24 cellular contexts compared by ENCODE assay signal in genomic region chr20:38603286-38603685, GRCh38. TPM values are rescaled to one million over a fixed set of nuclear protein-coding genes. Genes with fewer than 3 reads are reported as not detected.
DNase-seq lines count a peak whose midpoint lies in the region; ATAC-seq, FAIRE-seq and TF ChIP-seq lines count a peak whose summit lies in the region.
"Had no signal": no experiment of that assay in that cellular context is flagged by ENCODE, and none has a peak within 500 bp of the region (broad histone marks: within the 10 kb centered on the region; RNA-seq: fewer than 3 reads in every experiment).

No MANE protein-coding gene starts in this region.

- H3K9me3 ChIP-seq in A549 (no peaks in the 10 kb centered on the region), K562 (replicated peaks; ENCODE audit: control insufficient read depth, insufficient read depth, low read depth, low read length) (no peaks in the 10 kb centered on the region), esophagus (ENCODE audit: control insufficient read depth in 2 of 2, insufficient read depth in 1 of 2, low read depth in 1 of 2, low read length in 1 of 2) (no peaks in the 10 kb centered on the region), trophoblast cell (ENCODE audit: insufficient read depth, low read depth, low read length) (peaks cover 2% of the 10 kb centered on the region)
- H3K9me3 ChIP-seq: HAP-1 had no signal

- no peak overlapping the region for H2BK120ac ChIP-seq in trophoblast cell (ENCODE audit: insufficient read depth, low read length, poor library complexity)

- no peak for TF ChIP-seq CTCF in A549 (IDR thresholded peaks at IDR 0.05)
- TF ChIP-seq CTCF in K562 (IDR thresholded peaks at IDR 0.05 in 2 of 3, conservative IDR thresholded peaks at IDR 0.05 in 1 of 3; ENCODE audit: insufficient read depth in 2 of 3, low read depth in 1 of 3, low read length in 3 of 3) = no peak

- H3K14ac ChIP-seq in trophoblast cell (ENCODE audit: low read length) = no peak overlapping the region

- peaks cover 32 to 39% of the 10 kb centered on the region in 2 experiments for H3K27me3 ChIP-seq in K562 (ENCODE audit: control insufficient read depth in 2 of 2, insufficient read depth in 2 of 2, low read length in 2 of 2)
- peaks cover 0 to 7% of the 10 kb centered on the region in 2 donors for H3K27me3 ChIP-seq in esophagus (ENCODE audit: control insufficient read depth in 1 of 2, insufficient read depth in 2 of 2, low read length in 2 of 2)
- no peaks in the 10 kb centered on the region for H3K27me3 ChIP-seq in trophoblast cell (ENCODE audit: insufficient read depth, low read length)

- TF ChIP-seq POLR2A in A549 (IDR thresholded peaks at IDR 0.05; ENCODE audit: low read length) (no peak), K562 (conservative IDR thresholded peaks at IDR 0.05) (no peak), GM18505 (IDR thresholded peaks at IDR 0.05; ENCODE audit: borderline replicate concordance, extremely low read depth, insufficient read depth, insufficient read length) (no peak)

- WGBS in A549 (ENCODE audit: missing lambda C conversion rate) = 70% methylated on average over 3 of the region's 3 CpGs
- whole genome bisulfite sequencing in K562 (ENCODE audit: insufficient coverage, low coverage, missing lambda C conversion rate) = 8% methylated on average over 3 of the region's 3 CpGs
- 78 to 83% methylated on average over 3 of the region's 3 CpGs for WGBS in esophagus, 2 donors
- WGBS in trophoblast cell (ENCODE audit: extremely low coverage, insufficient coverage, insufficient read length) = no CpG with 5 or more reads among the region's 3 CpGs

- intact Hi-C loops in K562 (cut with micrococcal nuclease) = no loop called here

- FAIRE-seq in A549 (lab: Jason Lieb, UNC) (no peak), K562 (lab: Jason Lieb, UNC) (no peak)
- FAIRE-seq: GM12891, H54 had no signal

- H3K23ac ChIP-seq in trophoblast cell (ENCODE audit: low read length) = no peak overlapping the region

- no peaks in the 10 kb centered on the region for H3K9me1 ChIP-seq in K562 (ENCODE audit: control insufficient read depth, insufficient read depth, low read length)

- H4K20me1 ChIP-seq in K562 (replicated peaks; ENCODE audit: control insufficient read depth, insufficient read depth, low read length) = no peaks in the 10 kb centered on the region; the same call in 1 of the 2 replicates

- H2BK12ac ChIP-seq in trophoblast cell (ENCODE audit: low read length) = peak overlapping the region; percentile 53

- POLR2A ChIA-PET in A549 (lab: Yijun Ruan, JAX) (no interaction called here), K562 (lab: Yijun Ruan, JAX) (no interaction called here)

- H3K9ac ChIP-seq in K562 (ENCODE audit: insufficient read depth in 1 of 2, low read depth in 2 of 2, low read length in 2 of 2) (no peak overlapping the region), trophoblast cell (ENCODE audit: low read length) (no peak overlapping the region)

- no peak overlapping the region for H4K91ac ChIP-seq in trophoblast cell (ENCODE audit: low read depth, low read length)

- peak overlapping the region; percentile 37 for H2AK5ac ChIP-seq in trophoblast cell (ENCODE audit: low read length)

- no peak overlapping the region for H4K12ac ChIP-seq in trophoblast cell (ENCODE audit: low read depth, low read length)

- H4K8ac ChIP-seq in trophoblast cell (ENCODE audit: low read depth, low read length) = no peak overlapping the region

- no peak overlapping the region for H3K4ac ChIP-seq in trophoblast cell (ENCODE audit: low read depth, low read length)

- H3K4me3 ChIP-seq in A549 (no peak overlapping the region), K562 (no peak overlapping the region), esophagus (ENCODE audit: low read depth in 1 of 2, low read length in 2 of 2) (peak overlapping the region; percentile 21 to 50), trophoblast cell (ENCODE audit: low read depth, low read length) (no peak overlapping the region)
- H3K4me3 ChIP-seq: HAP-1 had no signal

- ATAC-seq in A549 (no peak), K562 (no peak), GM18505 (IDR thresholded peaks at IDR 0.05; ENCODE audit: unreplicated experiment) (no peak), GM19023 (IDR thresholded peaks at IDR 0.05; ENCODE audit: unreplicated experiment) (no peak)

- H3K4me2 ChIP-seq in A549 (no peak overlapping the region), K562 (ENCODE audit: insufficient read depth, low read length) (no peak overlapping the region), trophoblast cell (ENCODE audit: low read length) (no peak overlapping the region)

- in situ Hi-C loops in K562 (cut with MboI) = no loop called here

- H3K18ac ChIP-seq in trophoblast cell (ENCODE audit: low read length) = no peak overlapping the region

- H3K79me2 ChIP-seq in K562 (ENCODE audit: control insufficient read depth, insufficient read depth, low read length) (no peaks in the 10 kb centered on the region), trophoblast cell (ENCODE audit: control insufficient read depth, insufficient read depth, low read length, poor library complexity) (no peaks in the 10 kb centered on the region)

- H3K4me1 ChIP-seq in A549 (peaks cover 35% of the 10 kb centered on the region), K562 (replicated peaks in 1 of 2; ENCODE audit: control insufficient read depth in 2 of 2, insufficient read depth in 2 of 2, low read length in 2 of 2) (peaks cover 3 to 12% of the 10 kb centered on the region in 2 experiments; a peak in 4 of 5 replicates), esophagus (ENCODE audit: control insufficient read depth in 2 of 2, insufficient read depth in 2 of 2, low read length in 1 of 2) (peaks cover 0 to 8% of the 10 kb centered on the region in 2 donors), trophoblast cell (ENCODE audit: control insufficient read depth in 1 of 2, insufficient read depth in 2 of 2, low read length in 2 of 2) (peaks cover 27 to 30% of the 10 kb centered on the region in 2 experiments)
- H3K4me1 ChIP-seq: HAP-1 had no signal

- TF ChIP-seq RAD21 in A549 (conservative IDR thresholded peaks at IDR 0.05 in 1 of 2, IDR thresholded peaks at IDR 0.05 in 1 of 2) = no peak
- TF ChIP-seq RAD21 in K562 (CRISPR knock-in tag; conservative IDR thresholded peaks at IDR 0.05 in 1 of 2, IDR thresholded peaks at IDR 0.05 in 1 of 2) = no peak

- peak overlapping the region; percentile 72 to 84; a peak in 5 of 6 replicates for H3K27ac ChIP-seq in A549
- no peak overlapping the region for H3K27ac ChIP-seq in K562 (ENCODE audit: extremely low read depth, low read depth, low read length)
- H3K27ac ChIP-seq in esophagus (ENCODE audit: low read depth in 2 of 2, low read length in 1 of 2) = no peak overlapping the region
- H3K27ac ChIP-seq in trophoblast cell (ENCODE audit: low read depth, low read length) = no peak overlapping the region

- DNase-seq in A549 (ENCODE audit: low read depth in 1 of 2, low spot score in 1 of 2) (no peak), K562 (ENCODE audit: extremely low read depth in 1 of 4, low spot score in 3 of 4) (no peak), trophoblast cell (no peak), SW480 (ENCODE audit: low spot score) (no peak)
- DNase-seq: 8988T; C1 segment of cervical spinal cord; Calu3; CD4-positive, alpha-beta memory T cell; COR-L47; DMS53; DMS79 treated with DMSO at 0.1 percent for 48 hours; GF-D8; GOT3; HFFc6 had no signal

- H2AFZ ChIP-seq in K562 (ENCODE audit: low read depth, low read length) (no peak overlapping the region), trophoblast cell (ENCODE audit: insufficient read depth, low read length, poor library complexity) (no peak overlapping the region)

- CTCF ChIA-PET in A549 (lab: Yijun Ruan, JAX) = interaction anchor here (0.9 to 1.4 kb wide), 6 partner anchors 21 to 290 kb away, joined by 3 to 4 read pairs (median 3); no protein-coding TSS in a partner anchor
- CTCF ChIA-PET in K562 (lab: Yijun Ruan, JAX; ENCODE audit: low intra/inter-chr PET ratio) = interaction anchor here (0.6 kb wide), 1 partner anchor 148 kb away, joined by 3 read pairs; no protein-coding TSS in a partner anchor

- TF ChIP-seq EP300 in A549 (IDR thresholded peaks at IDR 0.05) = no peak
- no peak for TF ChIP-seq EP300 in K562 (IDR thresholded peaks at IDR 0.05; ENCODE audit: low read length)

- H2BK5ac ChIP-seq in trophoblast cell (ENCODE audit: low read depth, low read length, poor library complexity) = no peak overlapping the region

- no TSS peak for BruUV-seq in K562 (replicated peaks; lab: Mats Ljungman, UMichigan)

- H3K36me3 ChIP-seq in K562 (ENCODE audit: control insufficient read depth, insufficient read depth, low read length) = no peaks in the 10 kb centered on the region
- H3K36me3 ChIP-seq in esophagus (ENCODE audit: control insufficient read depth in 2 of 2, insufficient read depth in 2 of 2, low read length in 1 of 2) = no peaks in the 10 kb centered on the region
- H3K36me3 ChIP-seq in trophoblast cell (ENCODE audit: control insufficient read depth in 1 of 2, insufficient read depth in 2 of 2, low read length in 2 of 2) = no peaks in the 10 kb centered on the region
- H3K36me3 ChIP-seq: HAP-1 had no signal

- H3K79me1 ChIP-seq in trophoblast cell (ENCODE audit: low read length) = peaks cover 20% of the 10 kb centered on the region

RNA-seq across cellular contexts. Expression of gene ARHGAP40, which starts 1.7 kb away (rescaled TPM):
- polyA plus RNA-seq in A549 (2011; rRNA removed) = not detected in 2 replicates
- polyA plus RNA-seq in A549 (2012; cell fraction: cytosol; rRNA removed) = not detected in 2 replicates
- 0.02 TPM in 1 of 2 replicates, not detected in the other for polyA plus RNA-seq in A549 (2012; cell fraction: nucleus; rRNA removed)
- polyA plus RNA-seq in A549 (2017; fragmentation: RNase III; extraction: RNeasy Plus Mini Kit Qiagen cat#74134 plus additional on column Dnase treatment) = not detected in 3 replicates
- polyA minus RNA-seq in A549 (2011; rRNA and poly(A)+ RNA removed) = not detected in 2 replicates
- 0.09 TPM in 1 of 2 replicates, not detected in the other for total RNA-seq in K562 (2011; cell fraction: chromatin; rRNA removed; ENCODE audit: low replicate concordance)
- total RNA-seq in K562 (2011; cell fraction: nucleolus; rRNA removed) = not detected in 2 replicates
- total RNA-seq in K562 (2011; cell fraction: nucleoplasm; rRNA removed) = not detected in 2 replicates
- total RNA-seq in K562 (2014; rRNA removed) = not detected in 2 replicates
- total RNA-seq in K562 (2014; rRNA removed; fragmentation: Illumina TruSeq; extraction: Trizol) = not detected in 2 replicates
- total RNA-seq in K562 (2015; rRNA removed; fragmentation: Illumina TruSeq; extraction: Trizol) = not detected in 2 replicates
- not detected in 2 replicates for total RNA-seq in K562 (2021)
- polyA plus RNA-seq in K562 (2011; rRNA removed) = not detected in 2 replicates
- polyA plus RNA-seq in K562 (2011; cell fraction: cytosol; rRNA removed) = not detected in 2 replicates
- polyA plus RNA-seq in K562 (2011; cell fraction: nucleus; rRNA removed) = 0.10 and 0.11 TPM in 2 replicates
- polyA plus RNA-seq in K562 (2012) = 0.03 TPM in 1 of 2 replicates, not detected in the other
- not detected in 2 replicates for polyA plus RNA-seq in K562 (2014; fragmentation: Illumina TruSeq; extraction: Trizol)
- polyA plus RNA-seq in K562 (2014; fragmentation: Nextera tagmentation; extraction: Ambion mirVana) = not detected
- not detected in 2 replicates for polyA plus RNA-seq in K562 (2014; rRNA removed)
- not detected in 2 replicates for polyA minus RNA-seq in K562 (2011; rRNA and poly(A)+ RNA removed)
- not detected in 2 replicates for polyA minus RNA-seq in K562 (2011; cell fraction: cytosol; rRNA and poly(A)+ RNA removed)
- not detected in 2 replicates for polyA minus RNA-seq in K562 (2011; cell fraction: nucleus; rRNA and poly(A)+ RNA removed)
- polyA plus RNA-seq in esophagus = 10 to 100 TPM; 27.9 to 53.3 TPM
- 5.5 and 5.7 TPM in 2 replicates for polyA plus RNA-seq in trophoblast cell (2013)
- total RNA-seq: A673; CD4-positive, alpha-beta memory T cell; Daoy; G401 had no signal
- polyA plus RNA-seq: BJ; CD4-positive, alpha-beta memory T cell had no signal

RNA-seq across cellular contexts. Expression of gene ADIG, which starts 22.3 kb away (rescaled TPM):
- polyA plus RNA-seq in A549 (2011; rRNA removed) = not detected in 2 replicates
- polyA plus RNA-seq in A549 (2012; cell fraction: cytosol; rRNA removed) = not detected in 2 replicates
- polyA plus RNA-seq in A549 (2012; cell fraction: nucleus; rRNA removed) = not detected in 2 replicates
- polyA plus RNA-seq in A549 (2017; fragmentation: RNase III; extraction: RNeasy Plus Mini Kit Qiagen cat#74134 plus additional on column Dnase treatment) = not detected in 3 replicates
- 0.70 TPM in 1 of 2 replicates, not detected in the other for polyA minus RNA-seq in A549 (2011; rRNA and poly(A)+ RNA removed)
- total RNA-seq in K562 (2011; cell fraction: chromatin; rRNA removed; ENCODE audit: low replicate concordance) = not detected in 2 replicates
- not detected in 2 replicates for total RNA-seq in K562 (2011; cell fraction: nucleolus; rRNA removed)
- total RNA-seq in K562 (2011; cell fraction: nucleoplasm; rRNA removed) = not detected in 2 replicates
- not detected in 2 replicates for total RNA-seq in K562 (2014; rRNA removed)
- not detected in 2 replicates for total RNA-seq in K562 (2014; rRNA removed; fragmentation: Illumina TruSeq; extraction: Trizol)
- not detected in 2 replicates for total RNA-seq in K562 (2015; rRNA removed; fragmentation: Illumina TruSeq; extraction: Trizol)
- total RNA-seq in K562 (2021) = not detected in 2 replicates
- not detected in 2 replicates for polyA plus RNA-seq in K562 (2011; rRNA removed)
- not detected in 2 replicates for polyA plus RNA-seq in K562 (2011; cell fraction: cytosol; rRNA removed)
- polyA plus RNA-seq in K562 (2011; cell fraction: nucleus; rRNA removed) = not detected in 2 replicates
- not detected in 2 replicates for polyA plus RNA-seq in K562 (2012)
- not detected in 2 replicates for polyA plus RNA-seq in K562 (2014; fragmentation: Illumina TruSeq; extraction: Trizol)
- polyA plus RNA-seq in K562 (2014; fragmentation: Nextera tagmentation; extraction: Ambion mirVana) = not detected
- polyA plus RNA-seq in K562 (2014; rRNA removed) = not detected in 2 replicates
- polyA minus RNA-seq in K562 (2011; rRNA and poly(A)+ RNA removed) = not detected in 2 replicates
- polyA minus RNA-seq in K562 (2011; cell fraction: cytosol; rRNA and poly(A)+ RNA removed) = not detected in 2 replicates
- polyA minus RNA-seq in K562 (2011; cell fraction: nucleus; rRNA and poly(A)+ RNA removed) = not detected in 2 replicates
- not detected for polyA plus RNA-seq in esophagus
- polyA plus RNA-seq in trophoblast cell (2013) = not detected in 2 replicates
- total RNA-seq: A673; Calu3; CD4-positive, alpha-beta memory T cell; Daoy; G401; HFFc6 had no signal
- polyA plus RNA-seq: BJ; CD4-positive, alpha-beta memory T cell had no signal

Comparison
In these comparisons a context has a peak if more than half of its experiments do, and no peak if none do; other contexts are left out.
1. H3K27ac ChIP-seq: peak in A549 (2 of 2); none in K562 (single experiment), esophagus (0 of 2) and trophoblast cell (single experiment).
2. H3K4me3 ChIP-seq: peak in esophagus (2 of 2); none in A549 (single experiment), K562 (single experiment) and trophoblast cell (single experiment).
3. RNA of gene ARHGAP40, which starts 1.7 kb away (polyA plus RNA-seq): 27.9 to 53.3 TPM in esophagus; 0.02 TPM in A549 and 0.03 to 0.11 TPM in K562; every median in the first group is over 10 times any median in the second.